In the genomic region with DNA sequence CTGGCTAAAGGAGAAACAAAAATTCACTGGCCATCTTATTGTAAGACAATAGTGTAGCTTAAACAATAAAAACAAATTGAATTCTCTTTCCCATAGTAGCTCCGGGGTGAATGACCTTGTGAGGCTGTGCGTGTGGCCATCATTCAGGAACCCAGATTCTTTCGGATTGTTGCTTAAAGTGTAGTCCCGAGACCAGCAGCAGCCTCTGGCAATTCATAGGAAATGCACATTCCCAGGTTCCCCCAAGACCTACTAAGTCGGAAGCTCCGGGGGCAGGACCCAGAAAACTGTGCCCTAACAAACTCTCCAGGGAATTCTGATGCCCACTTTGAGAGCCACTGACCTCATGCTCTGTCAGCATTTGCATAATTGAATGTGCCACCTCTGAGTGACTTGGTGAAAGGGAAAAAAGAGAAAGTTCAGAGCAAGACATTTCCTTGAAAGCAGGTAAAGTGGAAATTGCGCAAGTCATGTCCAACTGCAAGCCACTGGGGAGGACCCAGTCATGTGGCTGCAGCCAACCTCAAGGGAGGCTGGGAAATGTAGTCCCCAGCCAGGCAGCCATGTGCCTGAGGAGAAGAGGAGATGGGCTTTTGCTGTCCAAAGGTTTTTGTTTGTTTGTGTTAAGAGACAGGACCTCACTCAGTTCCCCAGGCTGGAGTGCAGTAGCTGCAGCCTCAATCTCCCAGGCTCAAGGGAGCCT, we compare ENCODE assay signal across 9 cellular contexts. TPM values are rescaled to one million over a fixed set of nuclear protein-coding genes. Genes with fewer than 3 reads are reported as not detected.
DNase-seq lines count a peak whose midpoint lies in the region; ATAC-seq and TF ChIP-seq lines count a peak whose summit lies in the region.
"Had no signal": no experiment of that assay in that cellular context is flagged by ENCODE, and none has a peak within 500 bp of the region (broad histone marks: within the 10 kb centered on the region; RNA-seq: fewer than 3 reads in every experiment).

No MANE protein-coding gene starts in this region.

- no peaks in the 10 kb centered on the region for H3K9me3 ChIP-seq in prostate gland
- no peaks in the 10 kb centered on the region for H3K9me3 ChIP-seq in vagina

- H3K36me3 ChIP-seq in prostate gland (no peaks in the 10 kb centered on the region), vagina (no peaks in the 10 kb centered on the region)

- intact Hi-C loops in prostate gland (cut with DNase I) = no loop called here
- intact Hi-C loops in vagina (cut with DNase I) = no loop called here

- peak overlapping the region; percentile 47 for H3K4me3 Mint-ChIP-seq in activated naive CD4-positive, alpha-beta T cell treated with anti-CD3 and anti-CD28 coated beads, Interleukin-2, amount 10 ng/mL, durations not matched to agents 7 days and 5 days
- peak overlapping the region; percentile 40 for H3K4me3 Mint-ChIP-seq in glutamatergic neuron (ENCODE audit: unreplicated experiment)

- ATAC-seq in HG02571 (IDR thresholded peaks at IDR 0.05; ENCODE audit: unreplicated experiment) (no peak), GM21515 (IDR thresholded peaks at IDR 0.05; ENCODE audit: unreplicated experiment) (no peak)

- CTCF ChIA-PET in activated naive CD4-positive, alpha-beta T cell treated with anti-CD3 and anti-CD28 coated beads, Interleukin-2, amount 10 ng/mL, durations not matched to agents 7 days and 5 days (lab: Charles Lee) = interaction anchor here (0.7 to 5.3 kb wide), 4 partner anchors 9 to 182 kb away, joined by 3 to 66 read pairs (median 8); a partner anchor contains a TSS

- H3K27ac ChIP-seq in prostate gland (no peak overlapping the region), vagina (no peak overlapping the region)

- WGBS in prostate gland = 70% methylated on average over 7 of the region's 7 CpGs

- no peak overlapping the region for H3K27ac Mint-ChIP-seq in activated naive CD4-positive, alpha-beta T cell treated with anti-CD3 and anti-CD28 coated beads, Interleukin-2, amount 10 ng/mL, durations not matched to agents 7 days and 5 days
- no peak overlapping the region for H3K27ac Mint-ChIP-seq in glutamatergic neuron (ENCODE audit: unreplicated experiment)

- in situ Hi-C loops in SK-MEL-5 (cut with HindIII; ENCODE audit: low pct_unique_long_range_greater_than_20kb, low sequenced_read_pairs) = no loop called here

- DNase-seq in activated naive CD4-positive, alpha-beta T cell treated with anti-CD3 and anti-CD28 coated beads, Interleukin-2, amount 10 ng/mL, durations not matched to agents 7 days and 5 days = peak; percentile 52
- no peak for DNase-seq in activated naive CD4-positive, alpha-beta T cell treated with Interleukin-2 at 50 U/mL for 16 hours
- DNase-seq in SK-MEL-5 (ENCODE audit: low read depth, low spot score) (peak; percentile 63), glutamatergic neuron (peak; percentile 66), prostate gland (ENCODE audit: low spot score) (peak; percentile 31), vagina (ENCODE audit: extremely low spot score in 2 of 2) (no peak)

- no peak for TF ChIP-seq POLR2A in prostate gland (IDR thresholded peaks at IDR 0.05)
- TF ChIP-seq POLR2A in vagina (IDR thresholded peaks at IDR 0.05) = no peak

- H3K4me1 Mint-ChIP-seq in activated naive CD4-positive, alpha-beta T cell treated with anti-CD3 and anti-CD28 coated beads, Interleukin-2, amount 10 ng/mL, durations not matched to agents 7 days and 5 days = peaks cover 11% of the 10 kb centered on the region
- peaks cover 3% of the 10 kb centered on the region for H3K4me1 Mint-ChIP-seq in glutamatergic neuron (ENCODE audit: low read depth, unreplicated experiment)

- no peaks in the 10 kb centered on the region for H3K4me1 ChIP-seq in prostate gland (replicated peaks)
- H3K4me1 ChIP-seq in vagina = no peaks in the 10 kb centered on the region

- TF ChIP-seq CTCF in glutamatergic neuron (IDR thresholded peaks at IDR 0.05; ENCODE audit: partially characterized antibody, unreplicated experiment) (no peak), prostate gland (IDR thresholded peaks at IDR 0.05) (no peak), vagina (IDR thresholded peaks at IDR 0.05) (no peak)

- H3K27me3 Mint-ChIP-seq in activated naive CD4-positive, alpha-beta T cell treated with anti-CD3 and anti-CD28 coated beads, Interleukin-2, amount 10 ng/mL, durations not matched to agents 7 days and 5 days = peaks cover 24% of the 10 kb centered on the region
- no peaks in the 10 kb centered on the region for H3K27me3 Mint-ChIP-seq in glutamatergic neuron (ENCODE audit: unreplicated experiment)

- H3K36me3 Mint-ChIP-seq in activated naive CD4-positive, alpha-beta T cell treated with anti-CD3 and anti-CD28 coated beads, Interleukin-2, amount 10 ng/mL, durations not matched to agents 7 days and 5 days = peaks cover 3% of the 10 kb centered on the region
- peaks cover 3% of the 10 kb centered on the region for H3K36me3 Mint-ChIP-seq in glutamatergic neuron (ENCODE audit: unreplicated experiment)

- H3K4me3 ChIP-seq in prostate gland = no peak overlapping the region
- no peak overlapping the region for H3K4me3 ChIP-seq in vagina

- H3K9me3 Mint-ChIP-seq in activated naive CD4-positive, alpha-beta T cell treated with anti-CD3 and anti-CD28 coated beads, Interleukin-2, amount 10 ng/mL, durations not matched to agents 7 days and 5 days = peaks cover 21% of the 10 kb centered on the region
- H3K9me3 Mint-ChIP-seq in glutamatergic neuron (ENCODE audit: unreplicated experiment) = peaks cover 1% of the 10 kb centered on the region

- no peaks in the 10 kb centered on the region for H3K27me3 ChIP-seq in prostate gland (replicated peaks; ENCODE audit: insufficient read depth)
- no peaks in the 10 kb centered on the region for H3K27me3 ChIP-seq in vagina

RNA-seq across cellular contexts. Expression of a gene that starts 50.7 kb away (rescaled TPM):
- not detected in 2 replicates for total RNA-seq in SK-MEL-5 (2014; rRNA removed; shearing (Covaris generic))
- polyA plus RNA-seq in SK-MEL-5 (2015; cell fraction: cytosol; rRNA removed) = not detected in 2 replicates
- polyA plus RNA-seq in SK-MEL-5 (2015; cell fraction: nucleus; rRNA removed) = not detected in 2 replicates
- 0.76 TPM for total RNA-seq in glutamatergic neuron (ENCODE audit: unreplicated experiment)
- 1 to 10 TPM in 1 of 2 donors, under 1 TPM in 1; 0.96 to 3.1 TPM for total RNA-seq in prostate gland
- 2.7 TPM for total RNA-seq in vagina
- total RNA-seq: T-helper 1 cell treated with Interleukin-12 subunit alpha and Interleukin-12 subunit beta and Interleukin-4 antibody, amounts not matched to agents 30 ng/mL and 1 ng/mL, for 36 hours had no signal

RNA-seq across cellular contexts. Expression of a gene that starts 54.8 kb away (rescaled TPM):
- 106 and 117 TPM in 2 replicates for total RNA-seq in SK-MEL-5 (2014; rRNA removed; shearing (Covaris generic))
- polyA plus RNA-seq in SK-MEL-5 (2015; cell fraction: cytosol; rRNA removed) = 235 and 241 TPM in 2 replicates
- polyA plus RNA-seq in SK-MEL-5 (2015; cell fraction: nucleus; rRNA removed) = 87.6 and 119 TPM in 2 replicates
- 845 TPM for total RNA-seq in glutamatergic neuron (ENCODE audit: unreplicated experiment)
- 100 to 1,000 TPM; 166 to 171 TPM for total RNA-seq in prostate gland
- total RNA-seq in vagina = 105 TPM

Comparison
In these comparisons a context has a peak if more than half of its experiments do, and no peak if none do; other contexts are left out.
1. DNase-seq: peak in activated naive CD4-positive, alpha-beta T cell treated with anti-CD3 and anti-CD28 coated beads, Interleukin-2, amount 10 ng/mL, durations not matched to agents 7 days and 5 days (single experiment), SK-MEL-5 (single experiment), glutamatergic neuron (single experiment) and prostate gland (single experiment); none in activated naive CD4-positive, alpha-beta T cell treated with Interleukin-2 at 50 U/mL for 16 hours (single experiment) and vagina (0 of 2).